In genomic region chr14:58563981-58564380, GRCh38 we compare ENCODE assay signal across 34 cellular contexts.
"Had no signal": no experiment of that assay in that cellular context is flagged by ENCODE, and none has a peak within 500 bp of the region (broad histone marks: within the 10 kb centered on the region; RNA-seq: fewer than 3 reads in every experiment).

No MANE protein-coding gene starts in this region.

- H3K4me3 Mint-ChIP-seq: activated B cell treated with CpG ODN at 0.5 μM for 24 hours; activated CD4-positive, alpha-beta memory T cell treated with anti-CD3 and anti-CD28 coated beads for 36 hours; activated CD4-positive, alpha-beta T cell treated with anti-CD3 and anti-CD28 coated beads, Interleukin-2, amount 10 ng/mL, durations not matched to agents 24 days and 14 days; activated CD8-positive, alpha-beta T cell treated with anti-CD3 and anti-CD28 coated beads for 36 hours; activated naive CD4-positive, alpha-beta T cell treated with anti-CD3 and anti-CD28 coated beads, Interleukin-2, amount 50 U/mL, for 24 hours; activated naive CD8-positive, alpha-beta T cell; activated naive CD8-positive, alpha-beta T cell treated with anti-CD3 and anti-CD28 coated beads, Interleukin-2, amount 10 ng/mL, durations not matched to agents 7 days and 5 days; activated naive CD8-positive, alpha-beta T cell treated with anti-CD3 and anti-CD28 coated beads, Interleukin-2, amount 50 U/mL, for 24 hours; activated T-cell treated with anti-CD3 and anti-CD28 coated beads, Interleukin-2, amount 50 U/mL, for 4 hours; activated T-cell treated with anti-CD3 and anti-CD28 coated beads, Interleukin-2, amount 50 U/mL, for 72 hours; activated T-helper 1 cell treated with anti-CD3 and anti-CD28 coated beads, Interleukin-12 subunit alpha, Interleukin-12 subunit beta, Interleukin-2, Interleukin-4 antibody, amounts not matched to agents 30 ng/mL and 10 ng/mL and 1 ng/mL, durations not matched to agents 14 hours and 24 hours and 36 hours; T-helper 1 cell treated with Interleukin-12 subunit alpha and Interleukin-12 subunit beta and Interleukin-4 antibody, amounts not matched to agents 30 μg/mL and 1 μg/mL, for 36 hours; T-helper 2 cell treated with Interferon-gamma antibody and Interleukin-4, amounts not matched to agents 5 μg/mL and 100 μg/mL, for 36 hours had no signal

- H3K9me3 ChIP-seq: body of pancreas, breast epithelium had no signal

- H3K27ac ChIP-seq: body of pancreas, brain microvascular endothelial cell, breast epithelium, VCaP had no signal

- H3K9me3 Mint-ChIP-seq: activated B cell treated with CpG ODN at 0.5 μM for 24 hours; activated CD4-positive, alpha-beta memory T cell treated with anti-CD3 and anti-CD28 coated beads for 36 hours; activated CD8-positive, alpha-beta T cell treated with anti-CD3 and anti-CD28 coated beads for 36 hours; activated naive CD4-positive, alpha-beta T cell treated with anti-CD3 and anti-CD28 coated beads, Interleukin-2, amount 50 U/mL, for 24 hours; activated naive CD8-positive, alpha-beta T cell treated with anti-CD3 and anti-CD28 coated beads, Interleukin-2, amount 10 ng/mL, durations not matched to agents 7 days and 5 days; activated naive CD8-positive, alpha-beta T cell treated with anti-CD3 and anti-CD28 coated beads, Interleukin-2, amount 50 U/mL, for 24 hours; activated T-cell treated with anti-CD3 and anti-CD28 coated beads, Interleukin-2, amount 50 U/mL, for 4 hours; activated T-cell treated with anti-CD3 and anti-CD28 coated beads, Interleukin-2, amount 50 U/mL, for 72 hours; activated T-helper 1 cell treated with anti-CD3 and anti-CD28 coated beads, Interleukin-12 subunit alpha, Interleukin-12 subunit beta, Interleukin-2, Interleukin-4 antibody, amounts not matched to agents 30 ng/mL and 10 ng/mL and 1 ng/mL, durations not matched to agents 14 hours and 24 hours and 36 hours; activated T-helper 2 cell treated with anti-CD3 and anti-CD28 coated beads, Interferon-gamma antibody, Interleukin-2, Interleukin-4, amounts not matched to agents 10 μg/mL and 5 μg/mL and 100 μg/mL, durations not matched to agents 14 hours and 24 hours and 36 hours; T-helper 1 cell treated with Interleukin-12 subunit alpha and Interleukin-12 subunit beta and Interleukin-4 antibody, amounts not matched to agents 30 μg/mL and 1 μg/mL, for 36 hours; T-helper 2 cell treated with Interferon-gamma antibody and Interleukin-4, amounts not matched to agents 5 μg/mL and 100 μg/mL, for 36 hours had no signal

- H3K27me3 ChIP-seq: body of pancreas, brain microvascular endothelial cell, breast epithelium had no signal

- ATAC-seq: activated CD8-positive, alpha-beta T cell treated with anti-CD3 and anti-CD28 coated beads for 36 hours; activated naive CD8-positive, alpha-beta T cell treated with anti-CD3 and anti-CD28 coated beads, Interleukin-2, amount 50 U/mL, for 24 hours; activated T-cell treated with anti-CD3 and anti-CD28 coated beads, Interleukin-2, amount 50 U/mL, for 4 hours; activated T-cell treated with anti-CD3 and anti-CD28 coated beads, Interleukin-2, amount 50 U/mL, for 72 hours; body of pancreas had no signal

- H3K27ac Mint-ChIP-seq: activated B cell treated with CpG ODN at 0.5 μM for 24 hours; activated CD4-positive, alpha-beta memory T cell treated with anti-CD3 and anti-CD28 coated beads for 36 hours; activated CD4-positive, alpha-beta T cell treated with anti-CD3 and anti-CD28 coated beads, Interleukin-2, amount 10 ng/mL, durations not matched to agents 24 days and 14 days; activated CD8-positive, alpha-beta T cell treated with anti-CD3 and anti-CD28 coated beads for 36 hours; activated naive CD4-positive, alpha-beta T cell treated with anti-CD3 and anti-CD28 coated beads, Interleukin-2, amount 50 U/mL, for 24 hours; activated naive CD8-positive, alpha-beta T cell; activated naive CD8-positive, alpha-beta T cell treated with anti-CD3 and anti-CD28 coated beads, Interleukin-2, amount 10 ng/mL, durations not matched to agents 7 days and 5 days; activated naive CD8-positive, alpha-beta T cell treated with anti-CD3 and anti-CD28 coated beads, Interleukin-2, amount 50 U/mL, for 24 hours; activated T-cell treated with anti-CD3 and anti-CD28 coated beads, Interleukin-2, amount 50 U/mL, for 72 hours; activated T-helper 1 cell treated with anti-CD3 and anti-CD28 coated beads, Interleukin-12 subunit alpha, Interleukin-12 subunit beta, Interleukin-2, Interleukin-4 antibody, amounts not matched to agents 30 ng/mL and 10 ng/mL and 1 ng/mL, durations not matched to agents 14 hours and 24 hours and 36 hours; activated T-helper 2 cell treated with anti-CD3 and anti-CD28 coated beads, Interferon-gamma antibody, Interleukin-2, Interleukin-4, amounts not matched to agents 10 μg/mL and 5 μg/mL and 100 μg/mL, durations not matched to agents 14 hours and 24 hours and 36 hours; T-helper 1 cell treated with Interleukin-12 subunit alpha and Interleukin-12 subunit beta and Interleukin-4 antibody, amounts not matched to agents 30 μg/mL and 1 μg/mL, for 36 hours; T-helper 2 cell treated with Interferon-gamma antibody and Interleukin-4, amounts not matched to agents 5 μg/mL and 100 μg/mL, for 36 hours had no signal

- H3K4me1 Mint-ChIP-seq: activated B cell treated with CpG ODN at 0.5 μM for 24 hours; activated naive CD8-positive, alpha-beta T cell treated with anti-CD3 and anti-CD28 coated beads, Interleukin-2, amount 10 ng/mL, durations not matched to agents 7 days and 5 days; activated naive CD8-positive, alpha-beta T cell treated with anti-CD3 and anti-CD28 coated beads, Interleukin-2, amount 50 U/mL, for 24 hours had no signal

- H3K36me3 ChIP-seq: brain microvascular endothelial cell, breast epithelium had no signal

- H3K4me1 ChIP-seq: body of pancreas, breast epithelium had no signal

- H3K36me3 Mint-ChIP-seq: activated CD4-positive, alpha-beta memory T cell treated with anti-CD3 and anti-CD28 coated beads for 36 hours; activated naive CD8-positive, alpha-beta T cell treated with anti-CD3 and anti-CD28 coated beads, Interleukin-2, amount 10 ng/mL, durations not matched to agents 7 days and 5 days had no signal

- DNase-seq: activated B cell treated with CpG ODN at 0.5 μM for 24 hours; activated CD4-positive, alpha-beta memory T cell treated with anti-CD3 and anti-CD28 coated beads for 36 hours; activated CD4-positive, alpha-beta T cell treated with anti-CD3 and anti-CD28 coated beads for 4 hours; activated CD4-positive, alpha-beta T cell treated with anti-CD3 and anti-CD28 coated beads, Interleukin-2, amount 10 ng/mL, durations not matched to agents 24 days and 14 days; activated CD4-positive, alpha-beta T cell treated with anti-CD3 and anti-CD28 coated beads, Interleukin-2, amount 50 U/mL, for 1 hour; activated CD4-positive, alpha-beta T cell treated with anti-CD3 and anti-CD28 coated beads, Interleukin-2, amount 50 U/mL, for 4 hours; activated CD4-positive, CD25-positive, alpha-beta regulatory T cell treated with anti-CD3 and anti-CD28 coated beads, Interleukin-2, amount 50 U/mL, for 72 hours; activated CD8-positive, alpha-beta memory T cell treated with anti-CD3 and anti-CD28 coated beads, Interleukin-2, amount 50 U/mL, for 4 hours; activated CD8-positive, alpha-beta T cell treated with anti-CD3 and anti-CD28 coated beads for 36 hours; activated effector memory CD4-positive, alpha-beta T cell treated with Interleukin-2 at 50 U/mL for 16 hours; activated gamma-delta T cell; activated naive CD4-positive, alpha-beta T cell treated with Interleukin-2 at 50 U/mL for 16 hours; activated naive CD8-positive, alpha-beta T cell treated with anti-CD3 and anti-CD28 coated beads, Interleukin-2, amount 10 ng/mL, durations not matched to agents 7 days and 5 days; activated naive CD8-positive, alpha-beta T cell treated with anti-CD3 and anti-CD28 coated beads, Interleukin-2, amount 50 U/mL, for 24 hours; activated T-cell treated with anti-CD3 and anti-CD28 coated beads for 4 hours; activated T-cell treated with anti-CD3 and anti-CD28 coated beads, Interleukin-2, amount 50 U/mL, for 1 hour; activated T-cell treated with anti-CD3 and anti-CD28 coated beads, Interleukin-2, amount 50 U/mL, for 4 hours; activated T-cell treated with anti-CD3 and anti-CD28 coated beads, Interleukin-2, amount 50 U/mL, for 72 hours; aorta; body of pancreas; brain microvascular endothelial cell; central memory CD4-positive, alpha-beta T cell; SW 1271; T-helper 1 cell; T-helper 2 cell; T-helper 9 cell had no signal

- H3K27me3 Mint-ChIP-seq: activated B cell treated with CpG ODN at 0.5 μM for 24 hours; activated CD4-positive, alpha-beta memory T cell treated with anti-CD3 and anti-CD28 coated beads for 36 hours; activated CD4-positive, alpha-beta T cell treated with anti-CD3 and anti-CD28 coated beads, Interleukin-2, amount 10 ng/mL, durations not matched to agents 24 days and 14 days; activated CD8-positive, alpha-beta T cell treated with anti-CD3 and anti-CD28 coated beads for 36 hours; activated naive CD4-positive, alpha-beta T cell treated with anti-CD3 and anti-CD28 coated beads, Interleukin-2, amount 50 U/mL, for 24 hours; activated naive CD8-positive, alpha-beta T cell; activated naive CD8-positive, alpha-beta T cell treated with anti-CD3 and anti-CD28 coated beads, Interleukin-2, amount 10 ng/mL, durations not matched to agents 7 days and 5 days; activated naive CD8-positive, alpha-beta T cell treated with anti-CD3 and anti-CD28 coated beads, Interleukin-2, amount 50 U/mL, for 24 hours had no signal

- H3K4me3 ChIP-seq: body of pancreas, breast epithelium had no signal
